In genomic region chr5:141567513-141568117, GRCh38 we compare ENCODE assay signal across 8 cellular contexts. TPM values are rescaled to one million over a fixed set of nuclear protein-coding genes. Genes with fewer than 3 reads are reported as not detected.
DNase-seq lines count a peak whose midpoint lies in the region; ATAC-seq and TF ChIP-seq lines count a peak whose summit lies in the region.

No MANE protein-coding gene starts in this region.

- 38% methylated on average over 2 of the region's 2 CpGs for WGBS in right cardiac atrium

- H3K36me3 ChIP-seq in cardiac muscle cell (no peaks in the 10 kb centered on the region), Panc1 (ENCODE audit: control insufficient read depth, insufficient read depth, low read length) (peaks cover 27% of the 10 kb centered on the region)

- H3K27me3 ChIP-seq in cardiac muscle cell (no peaks in the 10 kb centered on the region), right cardiac atrium (ENCODE audit: control insufficient read depth, insufficient read depth) (no peaks in the 10 kb centered on the region), Panc1 (ENCODE audit: control insufficient read depth, insufficient read depth, low read length) (no peaks in the 10 kb centered on the region)

- intact Hi-C loops in right cardiac atrium (cut with DNase I) (loop anchor here (10.0 kb wide), 3 partner anchors 353 to 393 kb away; partner anchors contain the start of genes PCDHB12 (in 2 of the 4), PCDHB13 (in 2 of the 4), PCDHB7 (in 1 of the 4) and PCDHB8 (in 1 of the 4)), Panc1 (cut with micrococcal nuclease; ENCODE audit: unreplicated experiment) (no loop called here)

- CTCF ChIA-PET in Panc1 (lab: Charles Lee): interaction anchor here (0.6 to 1.0 kb wide), 3 partner anchors 24 to 150 kb away, joined by 3 to 4 read pairs (median 3); partner anchors contain the start of gene PCDHGB7

- in situ Hi-C loops in Panc1 (cut with HindIII; ENCODE audit: low pct_unique_long_range_greater_than_20kb, low sequenced_read_pairs): no loop called here

- H3K4me3 ChIP-seq in cardiac muscle cell (no peak overlapping the region), right cardiac atrium (ENCODE audit: low read length) (no peak overlapping the region), Panc1 (ENCODE audit: low read depth in 2 of 2, low read length in 2 of 2) (no peak overlapping the region), fibroblast of the aortic adventitia (ENCODE audit: low read depth, low read length) (no peak overlapping the region)

- H3K9me3 ChIP-seq in cardiac muscle cell (ENCODE audit: low read depth) (no peaks in the 10 kb centered on the region), right cardiac atrium (ENCODE audit: control insufficient read depth, low read length) (no peaks in the 10 kb centered on the region), Panc1 (ENCODE audit: control insufficient read depth, insufficient read depth, low read depth, low read length) (no peaks in the 10 kb centered on the region)

- H3K4me1 ChIP-seq in cardiac muscle cell (ENCODE audit: low read depth) (no peaks in the 10 kb centered on the region), right cardiac atrium (ENCODE audit: control insufficient read depth, insufficient read depth, low read length) (no peaks in the 10 kb centered on the region), Panc1 (ENCODE audit: control insufficient read depth, insufficient read depth, low read length) (peaks cover 4% of the 10 kb centered on the region)

- BruUV-seq in Panc1 (replicated peaks; lab: Mats Ljungman, UMichigan): no TSS peak

- no peak overlapping the region for H3K27ac ChIP-seq in cardiac muscle cell
- H3K27ac ChIP-seq in right cardiac atrium (ENCODE audit: low read length): no peak overlapping the region
- no peak overlapping the region for H3K27ac ChIP-seq in Panc1 (ENCODE audit: low read length)

- TF ChIP-seq CTCF in cardiac muscle cell (IDR thresholded peaks at IDR 0.05; ENCODE audit: low read depth, low read length): peak; percentile 85
- TF ChIP-seq CTCF in Panc1 (IDR thresholded peaks at IDR 0.05): peak; percentile 94
- TF ChIP-seq CTCF in fibroblast of the aortic adventitia (IDR thresholded peaks at IDR 0.05; ENCODE audit: insufficient read depth, low read length): peak; percentile 86

- POLR2A ChIA-PET in Panc1 (lab: Charles Lee): interaction anchor here (0.6 kb wide), 1 partner anchor 92 kb away, joined by 4 read pairs; no protein-coding TSS in a partner anchor

- ATAC-seq in right cardiac atrium: no peak
- no peak for ATAC-seq in Panc1
- no peak for ATAC-seq in GM18517 (IDR thresholded peaks at IDR 0.05; ENCODE audit: unreplicated experiment)

- DNase-seq in cardiac muscle cell (ENCODE audit: low read depth in 1 of 2, low spot score in 1 of 2) (peak; percentile 29 to 31), right cardiac atrium (no peak), Panc1 (ENCODE audit: low read depth, low spot score) (no peak), fibroblast of the aortic adventitia (ENCODE audit: low read depth) (peak; percentile 40), superior temporal gyrus (ENCODE audit: extremely low spot score) (peak; percentile 49), C1 segment of cervical spinal cord (lab: John Stamatoyannopoulos, UW) (no peak), HuH-7.5 (ENCODE audit: low spot score) (no peak)

RNA-seq across cellular contexts. Expression of gene DIAPH1, which starts 51.2 kb away (rescaled TPM):
- total RNA-seq in cardiac muscle cell: 17.1 and 24.4 TPM in 2 replicates
- 24.0 and 31.0 TPM in 2 replicates for polyA plus RNA-seq in cardiac muscle cell
- total RNA-seq in right cardiac atrium: 10 to 100 TPM; 15.8 to 53.0 (median 19.2) TPM
- 11.8 TPM for polyA plus RNA-seq in right cardiac atrium
- 155 TPM for total RNA-seq in Panc1 (2021; ENCODE audit: unreplicated experiment)
- polyA plus RNA-seq in Panc1 (2012; ENCODE audit: insufficient read length): 70.5 TPM
- 16.3 and 22.1 TPM in 2 replicates for total RNA-seq in fibroblast of the aortic adventitia (ENCODE audit: low replicate concordance)

Comparison
In these comparisons a context has a peak if more than half of its experiments do, and no peak if none do; other contexts are left out.
1. DNase-seq: peak in cardiac muscle cell (2 of 2), fibroblast of the aortic adventitia (single experiment) and superior temporal gyrus (single experiment); none in right cardiac atrium (0 of 3), Panc1 (single experiment), C1 segment of cervical spinal cord (0 of 14) and HuH-7.5 (single experiment).
2. Peak in every context shown above with its lines, with median percentiles within 50 percentile points of each other: CTCF ChIP-seq.